In genomic region chr11:45262900-45263299, GRCh38 we compare ENCODE assay signal across 18 cellular contexts. TPM values are rescaled to one million over a fixed set of nuclear protein-coding genes. Genes with fewer than 3 reads are reported as not detected.
A peak's percentile ranks its signal among the peaks of the same experiment; 100 is the strongest.
DNase-seq lines count a peak whose midpoint lies in the region; ATAC-seq and TF ChIP-seq lines count a peak whose summit lies in the region.
"Had no signal": no experiment of that assay in that cellular context is flagged by ENCODE, and none has a peak within 500 bp of the region (broad histone marks: within the 10 kb centered on the region; RNA-seq: fewer than 3 reads in every experiment).

No MANE protein-coding gene starts in this region.

- H3K4me3 Mint-ChIP-seq in Calu3 (ENCODE audit: low read depth, unreplicated experiment): no peak overlapping the region
- no peak overlapping the region for H3K4me3 Mint-ChIP-seq in activated naive CD4-positive, alpha-beta T cell treated with anti-CD3 and anti-CD28 coated beads, Interleukin-2, amount 10 ng/mL, durations not matched to agents 7 days and 5 days
- H3K4me3 Mint-ChIP-seq: CD4-positive, CD25-positive, alpha-beta regulatory T cell; H9; naive thymus-derived CD8-positive, alpha-beta T cell had no signal

- H3K27me3 Mint-ChIP-seq in Calu3 (ENCODE audit: unreplicated experiment): no peaks in the 10 kb centered on the region
- peaks cover 31% of the 10 kb centered on the region for H3K27me3 Mint-ChIP-seq in activated naive CD4-positive, alpha-beta T cell treated with anti-CD3 and anti-CD28 coated beads, Interleukin-2, amount 10 ng/mL, durations not matched to agents 7 days and 5 days

- TF ChIP-seq CTCF in Calu3 (IDR thresholded peaks at IDR 0.05; ENCODE audit: unreplicated experiment) (no peak), omental fat pad (IDR thresholded peaks at IDR 0.05) (no peak)

- ATAC-seq in omental fat pad (ENCODE audit: low FRiP score): no peak
- ATAC-seq: naive thymus-derived CD8-positive, alpha-beta T cell had no signal

- DNase-seq in Calu3 (no peak), NCI-H1092 (lab: John Stamatoyannopoulos, UW) (peak; percentile 64), NCI-H446 treated with DMSO at 0.1 percent for 48 hours (lab: John Stamatoyannopoulos, UW) (peak; percentile 90), cerebellar cortex (ENCODE audit: low spot score) (peak; percentile 25), omental fat pad (ENCODE audit: low spot score) (no peak), superior temporal gyrus (ENCODE audit: extremely low spot score) (no peak), GM19238 (ENCODE audit: insufficient read length, low spot score) (no peak)
- DNase-seq in activated naive CD4-positive, alpha-beta T cell treated with anti-CD3 and anti-CD28 coated beads, Interleukin-2, amount 10 ng/mL, durations not matched to agents 7 days and 5 days: no peak
- DNase-seq: activated CD4-positive, alpha-beta T cell treated with anti-CD3 and anti-CD28 coated beads, Interleukin-2, amount 50 U/mL, for 4 hours; activated T-cell treated with anti-CD3 and anti-CD28 coated beads for 4 hours; anterior cingulate cortex; CD4-positive, CD25-positive, alpha-beta regulatory T cell; H9; naive thymus-derived CD8-positive, alpha-beta T cell; NCI-H1436 treated with DMSO at 0.1 percent for 48 hours; SIG-M5; stimulated activated CD4-positive, alpha-beta T cell treated with anti-CD3 and anti-CD28 coated beads, Interleukin-4, amount 100 ng/mL, for 1 hour; T-helper 1 cell had no signal

- H3K4me1 Mint-ChIP-seq in Calu3 (ENCODE audit: low read depth, unreplicated experiment): peaks cover 90% of the 10 kb centered on the region
- no peaks in the 10 kb centered on the region for H3K4me1 Mint-ChIP-seq in activated naive CD4-positive, alpha-beta T cell treated with anti-CD3 and anti-CD28 coated beads, Interleukin-2, amount 10 ng/mL, durations not matched to agents 7 days and 5 days
- H3K4me1 Mint-ChIP-seq: CD4-positive, CD25-positive, alpha-beta regulatory T cell; naive thymus-derived CD8-positive, alpha-beta T cell had no signal

- intact Hi-C loops in Calu3 (cut with micrococcal nuclease; ENCODE audit: unreplicated experiment): no loop called here

- H3K9me3 Mint-ChIP-seq in Calu3 (ENCODE audit: low read depth, unreplicated experiment): no peaks in the 10 kb centered on the region
- H3K9me3 Mint-ChIP-seq in activated naive CD4-positive, alpha-beta T cell treated with anti-CD3 and anti-CD28 coated beads, Interleukin-2, amount 10 ng/mL, durations not matched to agents 7 days and 5 days: no peaks in the 10 kb centered on the region
- H3K9me3 Mint-ChIP-seq: CD4-positive, CD25-positive, alpha-beta regulatory T cell; H9 had no signal

- H3K36me3 Mint-ChIP-seq in Calu3 (ENCODE audit: insufficient read depth, unreplicated experiment): peaks cover 9% of the 10 kb centered on the region
- no peaks in the 10 kb centered on the region for H3K36me3 Mint-ChIP-seq in activated naive CD4-positive, alpha-beta T cell treated with anti-CD3 and anti-CD28 coated beads, Interleukin-2, amount 10 ng/mL, durations not matched to agents 7 days and 5 days
- H3K36me3 Mint-ChIP-seq: CD4-positive, CD25-positive, alpha-beta regulatory T cell; naive thymus-derived CD8-positive, alpha-beta T cell had no signal

- peak overlapping the region; percentile 26 for H3K27ac Mint-ChIP-seq in Calu3 (ENCODE audit: unreplicated experiment)
- H3K27ac Mint-ChIP-seq in activated naive CD4-positive, alpha-beta T cell treated with anti-CD3 and anti-CD28 coated beads, Interleukin-2, amount 10 ng/mL, durations not matched to agents 7 days and 5 days: no peak overlapping the region
- H3K27ac Mint-ChIP-seq: CD4-positive, CD25-positive, alpha-beta regulatory T cell; H9; naive thymus-derived CD8-positive, alpha-beta T cell had no signal

- no TSS peak for BruUV-seq in Calu3 (replicated peaks; lab: Mats Ljungman, UMichigan)

- CTCF ChIA-PET in Calu3 (lab: Charles Lee): no interaction called here
- CTCF ChIA-PET in activated naive CD4-positive, alpha-beta T cell treated with anti-CD3 and anti-CD28 coated beads, Interleukin-2, amount 10 ng/mL, durations not matched to agents 7 days and 5 days (lab: Charles Lee): no interaction called here

RNA-seq across cellular contexts. Expression of gene SYT13, which starts 23.2 kb away (rescaled TPM):
- 31.1 and 36.8 TPM in 2 replicates for total RNA-seq in Calu3 (2022)
- not detected for total RNA-seq in omental fat pad
- total RNA-seq: CD4-positive, CD25-positive, alpha-beta regulatory T cell; naive thymus-derived CD8-positive, alpha-beta T cell had no signal

Comparison
In these comparisons a context has a peak if more than half of its experiments do, and no peak if none do; other contexts are left out.
1. DNase-seq: peak in NCI-H1092 (single experiment), NCI-H446 treated with DMSO at 0.1 percent for 48 hours (single experiment) and cerebellar cortex (single experiment); none in Calu3 (single experiment), activated naive CD4-positive, alpha-beta T cell treated with anti-CD3 and anti-CD28 coated beads, Interleukin-2, amount 10 ng/mL, durations not matched to agents 7 days and 5 days (single experiment), omental fat pad (single experiment), superior temporal gyrus (single experiment) and GM19238 (single experiment).
2. RNA of gene SYT13, which starts 23.2 kb away (total RNA-seq): 31.1 to 36.8 TPM in Calu3; not detected in omental fat pad; every median in the first group is over 10 times any median in the second.